ENCODE assay signal across 26 cellular contexts in genomic region chr9:123541441-123541840, GRCh38.
A peak's percentile ranks its signal among the peaks of the same experiment; 100 is the strongest.
DNase-seq lines count a peak whose midpoint lies in the region; ATAC-seq lines count a peak whose summit lies in the region.
"Had no signal": no experiment of that assay in that cellular context is flagged by ENCODE, and none has a peak within 500 bp of the region (broad histone marks: within the 10 kb centered on the region; RNA-seq: fewer than 3 reads in every experiment).

No MANE protein-coding gene starts in this region.

- ATAC-seq in HG03442 (IDR thresholded peaks at IDR 0.05; ENCODE audit: unreplicated experiment) = no peak
- ATAC-seq: activated CD4-positive, alpha-beta T cell treated with anti-CD3 and anti-CD28 coated beads for 36 hours; activated CD8-positive, alpha-beta T cell treated with anti-CD3 and anti-CD28 coated beads for 36 hours; gastroesophageal sphincter; naive thymus-derived CD8-positive, alpha-beta T cell; stimulated activated effector memory CD8-positive, alpha-beta T cell treated with anti-CD3 and anti-CD28 coated beads, Interleukin-12 subunit alpha, Interleukin-12 subunit beta, amount 100 ng/mL, for 72 hours had no signal

- DNase-seq in AG20443 (ENCODE audit: low spot score) = peak; percentile 24
- peak; percentile 8 for DNase-seq in GM04503 (ENCODE audit: low read depth)
- peak; percentile 8 for DNase-seq in cerebellar cortex (ENCODE audit: low spot score)
- peak; percentile 51 for DNase-seq in myocyte (ENCODE audit: low read depth)
- no peak for DNase-seq in stimulated activated CD4-positive, alpha-beta T cell treated with anti-CD3 and anti-CD28 coated beads, Interleukin-4, amount 100 ng/mL, for 1 hour
- DNase-seq in NK-92 (lab: John Stamatoyannopoulos, UW; ENCODE audit: unreplicated experiment) = no peak
- DNase-seq: activated CD4-positive, alpha-beta T cell treated with anti-CD3 and anti-CD28 coated beads for 36 hours; activated CD8-positive, alpha-beta memory T cell treated with anti-CD3 and anti-CD28 coated beads, Interleukin-2, amount 50 U/mL, for 48 hours; activated CD8-positive, alpha-beta T cell treated with anti-CD3 and anti-CD28 coated beads for 36 hours; activated naive CD4-positive, alpha-beta T cell treated with anti-CD3 and anti-CD28 coated beads, Interleukin-2, amount 10 ng/mL, durations not matched to agents 7 days and 5 days; amniotic stem cell; brain microvascular endothelial cell; dorsolateral prefrontal cortex; esophagus squamous epithelium; hippocampal formation; KG1; midbrain; naive thymus-derived CD8-positive, alpha-beta T cell; NCI-H1417; NCI-H2029; NCI-H526 treated with DMSO at 0.1 percent for 48 hours; stimulated activated CD4-positive, alpha-beta T cell treated with anti-CD3 and anti-CD28 coated beads, Interleukin-15, amount 100 ng/mL, for 24 hours; T1000 had no signal

Comparison
In these comparisons a context has a peak if more than half of its experiments do, and no peak if none do; other contexts are left out.
1. DNase-seq: peak in AG20443 (single experiment), GM04503 (single experiment), cerebellar cortex (single experiment) and myocyte (single experiment); none in stimulated activated CD4-positive, alpha-beta T cell treated with anti-CD3 and anti-CD28 coated beads, Interleukin-4, amount 100 ng/mL, for 1 hour (single experiment) and NK-92 (single experiment).